13 cellular contexts compared by ENCODE assay signal in genomic region chr6:347232-347631, GRCh38. TPM values are rescaled to one million over a fixed set of nuclear protein-coding genes. Genes with fewer than 3 reads are reported as not detected.
DNase-seq lines count a peak whose midpoint lies in the region; ATAC-seq and TF ChIP-seq lines count a peak whose summit lies in the region.
"Had no signal": no experiment of that assay in that cellular context is flagged by ENCODE, and none has a peak within 500 bp of the region (broad histone marks: within the 10 kb centered on the region; RNA-seq: fewer than 3 reads in every experiment).

No MANE protein-coding gene starts in this region.

- ATAC-seq in GM18498 (IDR thresholded peaks at IDR 0.05; ENCODE audit: unreplicated experiment) = peak; percentile 86
- ATAC-seq in GM19468 (IDR thresholded peaks at IDR 0.05; ENCODE audit: extremely low read depth, unreplicated experiment) = peak; percentile 93
- peak; percentile 57 for ATAC-seq in HG02943 (IDR thresholded peaks at IDR 0.05; ENCODE audit: low read depth, unreplicated experiment)
- ATAC-seq: left lung, WTC11 had no signal

- in situ Hi-C loops in brain microvascular endothelial cell (cut with HindIII; ENCODE audit: low pct_ligation_motif_present, low sequenced_read_pairs) = no loop called here

- H2AFZ ChIP-seq in Karpas-422 (ENCODE audit: low read length) = no peak overlapping the region

- no peak overlapping the region for H3K4me2 ChIP-seq in Karpas-422 (ENCODE audit: low read depth, low read length, poor library complexity, severe bottlenecking)

- intact Hi-C loops in A673 (cut with micrococcal nuclease; ENCODE audit: unreplicated experiment) = no loop called here

- TF ChIP-seq CTCF in A673 (conservative IDR thresholded peaks at IDR 0.05; ENCODE audit: low read depth, low read length) (no peak), brain microvascular endothelial cell (IDR thresholded peaks at IDR 0.05; ENCODE audit: low read depth, low read length, missing control alignments) (no peak)

- H4K20me1 ChIP-seq in Karpas-422 (ENCODE audit: insufficient read depth, low read depth, low read length) = 0 out of 2 replicates have a peak, but pooled peaks cover 6% of the 10 kb centered on the region

- H3K36me3 ChIP-seq in Karpas-422 (ENCODE audit: insufficient read depth, low read length) (no peaks in the 10 kb centered on the region), A673 (ENCODE audit: insufficient read depth, low read length, poor library complexity, severe bottlenecking) (no peaks in the 10 kb centered on the region), brain microvascular endothelial cell (replicated peaks) (no peaks in the 10 kb centered on the region)

- no peaks in the 10 kb centered on the region for H3K79me2 ChIP-seq in Karpas-422 (ENCODE audit: low read length)

- DNase-seq in Karpas-422 (peak; percentile 70), NCI-H1092 treated with DMSO at 0.1 percent for 48 hours (lab: John Stamatoyannopoulos, UW) (no peak), A673 (ENCODE audit: low spot score) (no peak), brain microvascular endothelial cell (no peak)
- no peak for DNase-seq in activated T-cell treated with anti-CD3 and anti-CD28 coated beads, Interleukin-2, amount 50 U/mL, for 48 hours
- DNase-seq: activated gamma-delta T cell, cerebellar nuclear complex, left lung, NCI-H187 treated with DMSO at 0.1 percent for 48 hours had no signal

- H3K9me2 ChIP-seq in Karpas-422 (replicated peaks; ENCODE audit: insufficient read depth, low read length) = no peaks in the 10 kb centered on the region

- H3K27me3 ChIP-seq in Karpas-422 (ENCODE audit: low read length) (no peaks in the 10 kb centered on the region), A673 (replicated peaks; ENCODE audit: insufficient read depth, low read depth, low read length, poor library complexity) (no peaks in the 10 kb centered on the region), brain microvascular endothelial cell (replicated peaks) (no peaks in the 10 kb centered on the region)
- H3K27me3 ChIP-seq: left lung had no signal

- no TSS peak for BruUV-seq in A673 (replicated peaks; lab: Mats Ljungman, UMichigan)

- H3K4me3 ChIP-seq in Karpas-422 (ENCODE audit: low read length) (no peak overlapping the region), A673 (ENCODE audit: low read depth, low read length, poor library complexity, severe bottlenecking) (no peak overlapping the region), brain microvascular endothelial cell (ENCODE audit: low read depth, low read length) (no peak overlapping the region)
- H3K4me3 ChIP-seq: left lung had no signal

- H3K4me1 ChIP-seq in Karpas-422 (ENCODE audit: low read length) (peaks cover 17% of the 10 kb centered on the region), A673 (ENCODE audit: insufficient read depth, low read length, poor library complexity, severe bottlenecking) (no peaks in the 10 kb centered on the region)
- H3K4me1 ChIP-seq: left lung had no signal

- no peak overlapping the region for H3K9ac ChIP-seq in Karpas-422 (ENCODE audit: low read length)

- POLR2A ChIA-PET in A673 (lab: Charles Lee; ENCODE audit: low non-redundant PET) = no interaction called here

- no peak overlapping the region for H3K27ac ChIP-seq in Karpas-422 (ENCODE audit: low read length)
- no peak overlapping the region for H3K27ac ChIP-seq in A673 (ENCODE audit: low read depth, low read length, poor library complexity, severe bottlenecking)
- H3K27ac ChIP-seq in brain microvascular endothelial cell = no peak overlapping the region
- H3K27ac ChIP-seq: left lung had no signal

- H3K9me3 ChIP-seq in Karpas-422 (ENCODE audit: low read length) = no peaks in the 10 kb centered on the region; the same call in 1 of the 2 replicates
- H3K9me3 ChIP-seq in A673 (ENCODE audit: low read depth, low read length, poor library complexity, severe bottlenecking) = peaks cover 5% of the 10 kb centered on the region
- H3K9me3 ChIP-seq: left lung had no signal

- CTCF ChIA-PET in A673 (lab: Charles Lee) = no interaction called here

RNA-seq across cellular contexts. Expression of gene IRF4, which starts 44.3 kb away (rescaled TPM):
- total RNA-seq in Karpas-422 (2014; rRNA removed; shearing (Covaris generic); ENCODE audit: low replicate concordance) = not detected in 2 replicates
- 0.07 and 0.37 TPM in 2 replicates for total RNA-seq in A673 (2021)

RNA-seq across cellular contexts. Expression of gene DUSP22, which starts 54.9 kb away (rescaled TPM):
- total RNA-seq in Karpas-422 (2014; rRNA removed; shearing (Covaris generic); ENCODE audit: low replicate concordance) = 13.2 and 15.7 TPM in 2 replicates
- 16.0 and 18.5 TPM in 2 replicates for total RNA-seq in A673 (2021)
